17 cellular contexts compared by ENCODE assay signal in genomic region chr15:82942691-82943090, GRCh38. TPM values are rescaled to one million over a fixed set of nuclear protein-coding genes. Genes with fewer than 3 reads are reported as not detected.
DNase-seq lines count a peak whose midpoint lies in the region; FAIRE-seq and TF ChIP-seq lines count a peak whose summit lies in the region.
"Had no signal": no experiment of that assay in that cellular context is flagged by ENCODE, and none has a peak within 500 bp of the region (broad histone marks: within the 10 kb centered on the region; RNA-seq: fewer than 3 reads in every experiment).

No MANE protein-coding gene starts in this region.

- DNase-seq in SIG-M5 treated with dmso at 0.1 percent for 504 hours (lab: John Stamatoyannopoulos, UW; ENCODE audit: unreplicated experiment) (peak; percentile 80), SIG-M5 (lab: John Stamatoyannopoulos, UW) (no peak), adrenal gland (peak in 6 of 7 donors; percentile 65 to 82 (median 72)), kidney tubule cell (ENCODE audit: low spot score) (peak; percentile 98), urothelium cell line (ENCODE audit: low spot score) (peak; percentile 59), NCI-H2171 (lab: John Stamatoyannopoulos, UW) (no peak), NCI-H510A (lab: John Stamatoyannopoulos, UW) (no peak)
- no peak for DNase-seq in activated naive CD4-positive, alpha-beta T cell treated with anti-CD3 and anti-CD28 coated beads, Interleukin-2, amount 10 ng/mL, durations not matched to agents 7 days and 5 days
- DNase-seq: DMS79, heart left ventricle, NCI-H2029 had no signal

- no peak for TF ChIP-seq POLR2A in adrenal gland (IDR thresholded peaks at IDR 0.05)

- no peak overlapping the region for H3K4me3 ChIP-seq in adrenal gland
- H3K4me3 ChIP-seq: heart left ventricle had no signal

- no peak for TF ChIP-seq CTCF in adrenal gland (IDR thresholded peaks at IDR 0.05)

- H3K27me3 Mint-ChIP-seq in activated naive CD4-positive, alpha-beta T cell treated with anti-CD3 and anti-CD28 coated beads, Interleukin-2, amount 10 ng/mL, durations not matched to agents 7 days and 5 days = peaks cover 35% of the 10 kb centered on the region
- H3K27me3 Mint-ChIP-seq: dendritic cell treated with granulocyte-macrophage colony-stimulating factor and Interleukin-4, amounts not matched to agents 40 ng/mL and 50 ng/mL, for 4 days had no signal

- H3K4me3 Mint-ChIP-seq in activated naive CD4-positive, alpha-beta T cell treated with anti-CD3 and anti-CD28 coated beads, Interleukin-2, amount 10 ng/mL, durations not matched to agents 7 days and 5 days = no peak overlapping the region
- H3K4me3 Mint-ChIP-seq: activated naive CD8-positive, alpha-beta T cell; dendritic cell treated with granulocyte-macrophage colony-stimulating factor and Interleukin-4, amounts not matched to agents 40 ng/mL and 50 ng/mL, for 4 days; mesothelial cell of epicardium; T-helper 1 cell treated with Interleukin-12 subunit alpha and Interleukin-12 subunit beta and Interleukin-4 antibody, amounts not matched to agents 30 μg/mL and 1 μg/mL, for 36 hours had no signal

- no peaks in the 10 kb centered on the region for H3K36me3 ChIP-seq in adrenal gland (replicated peaks in 1 of 2)
- H3K36me3 ChIP-seq: heart left ventricle had no signal

- 55 to 87% (median 62%) methylated on average over 8 of the region's 8 CpGs for WGBS in adrenal gland, 4 donors

- no peak for FAIRE-seq in urothelium cell line (lab: Jason Lieb, UNC)
- FAIRE-seq: A204.1 had no signal

- no peaks in the 10 kb centered on the region for H3K36me3 Mint-ChIP-seq in activated naive CD4-positive, alpha-beta T cell treated with anti-CD3 and anti-CD28 coated beads, Interleukin-2, amount 10 ng/mL, durations not matched to agents 7 days and 5 days
- H3K36me3 Mint-ChIP-seq: mesothelial cell of epicardium had no signal

- no peaks in the 10 kb centered on the region for H3K4me1 Mint-ChIP-seq in activated naive CD4-positive, alpha-beta T cell treated with anti-CD3 and anti-CD28 coated beads, Interleukin-2, amount 10 ng/mL, durations not matched to agents 7 days and 5 days
- H3K4me1 Mint-ChIP-seq: mesothelial cell of epicardium had no signal

- no peaks in the 10 kb centered on the region for H3K9me3 ChIP-seq in adrenal gland (replicated peaks in 1 of 3)
- H3K9me3 ChIP-seq: heart left ventricle had no signal

- H3K27ac Mint-ChIP-seq in activated naive CD4-positive, alpha-beta T cell treated with anti-CD3 and anti-CD28 coated beads, Interleukin-2, amount 10 ng/mL, durations not matched to agents 7 days and 5 days = no peak overlapping the region
- H3K27ac Mint-ChIP-seq: activated naive CD8-positive, alpha-beta T cell; mesothelial cell of epicardium; progenitor cell of endocrine pancreas; T-helper 1 cell treated with Interleukin-12 subunit alpha and Interleukin-12 subunit beta and Interleukin-4 antibody, amounts not matched to agents 30 μg/mL and 1 μg/mL, for 36 hours had no signal

- no peaks in the 10 kb centered on the region for H3K4me1 ChIP-seq in adrenal gland (replicated peaks in 1 of 2)

- no peaks in the 10 kb centered on the region for H3K27me3 ChIP-seq in adrenal gland
- H3K27me3 ChIP-seq: heart left ventricle had no signal

- H3K9me3 Mint-ChIP-seq in activated naive CD4-positive, alpha-beta T cell treated with anti-CD3 and anti-CD28 coated beads, Interleukin-2, amount 10 ng/mL, durations not matched to agents 7 days and 5 days = no peaks in the 10 kb centered on the region
- H3K9me3 Mint-ChIP-seq: dendritic cell treated with granulocyte-macrophage colony-stimulating factor and Interleukin-4, amounts not matched to agents 40 ng/mL and 50 ng/mL, for 4 days; mesothelial cell of epicardium; T-helper 1 cell treated with Interleukin-12 subunit alpha and Interleukin-12 subunit beta and Interleukin-4 antibody, amounts not matched to agents 30 μg/mL and 1 μg/mL, for 36 hours had no signal

- intact Hi-C loops in adrenal gland (cut with DNase I) = no loop called here

- CTCF ChIA-PET in activated naive CD4-positive, alpha-beta T cell treated with anti-CD3 and anti-CD28 coated beads, Interleukin-2, amount 10 ng/mL, durations not matched to agents 7 days and 5 days (lab: Charles Lee) = interaction anchor here (1.0 to 1.1 kb wide), 2 partner anchors 57 to 412 kb away, joined by 3 read pairs; no protein-coding TSS in a partner anchor

- no peak overlapping the region for H3K27ac ChIP-seq in adrenal gland
- H3K27ac ChIP-seq: heart left ventricle had no signal

RNA-seq across cellular contexts. Expression of gene HOMER2, which starts 9.8 kb away (rescaled TPM):
- 10 to 100 TPM in 7 of 8 donors, 1 to 10 TPM in 1; 9.0 to 30.0 (median 24.9) TPM for total RNA-seq in adrenal gland
- 10 to 100 TPM in 2 of 3 donors, 1 to 10 TPM in 1; 6.5 to 12.6 (median 11.2) TPM for polyA plus RNA-seq in adrenal gland

RNA-seq across cellular contexts. Expression of gene RAMAC, which starts 43.3 kb away (rescaled TPM):
- total RNA-seq in adrenal gland = 10 to 100 TPM; 19.3 to 24.2 (median 21.7) TPM
- 10 to 100 TPM; 12.7 to 28.4 (median 16.1) TPM for polyA plus RNA-seq in adrenal gland

Comparison
In these comparisons a context has a peak if more than half of its experiments do, and no peak if none do; other contexts are left out.
1. DNase-seq: peak in SIG-M5 treated with dmso at 0.1 percent for 504 hours (single experiment), adrenal gland (6 of 7), kidney tubule cell (single experiment) and urothelium cell line (single experiment); none in SIG-M5 (single experiment), NCI-H2171 (single experiment), NCI-H510A (single experiment) and activated naive CD4-positive, alpha-beta T cell treated with anti-CD3 and anti-CD28 coated beads, Interleukin-2, amount 10 ng/mL, durations not matched to agents 7 days and 5 days (single experiment).